8 cellular contexts compared by ENCODE assay signal in the genomic region with DNA sequence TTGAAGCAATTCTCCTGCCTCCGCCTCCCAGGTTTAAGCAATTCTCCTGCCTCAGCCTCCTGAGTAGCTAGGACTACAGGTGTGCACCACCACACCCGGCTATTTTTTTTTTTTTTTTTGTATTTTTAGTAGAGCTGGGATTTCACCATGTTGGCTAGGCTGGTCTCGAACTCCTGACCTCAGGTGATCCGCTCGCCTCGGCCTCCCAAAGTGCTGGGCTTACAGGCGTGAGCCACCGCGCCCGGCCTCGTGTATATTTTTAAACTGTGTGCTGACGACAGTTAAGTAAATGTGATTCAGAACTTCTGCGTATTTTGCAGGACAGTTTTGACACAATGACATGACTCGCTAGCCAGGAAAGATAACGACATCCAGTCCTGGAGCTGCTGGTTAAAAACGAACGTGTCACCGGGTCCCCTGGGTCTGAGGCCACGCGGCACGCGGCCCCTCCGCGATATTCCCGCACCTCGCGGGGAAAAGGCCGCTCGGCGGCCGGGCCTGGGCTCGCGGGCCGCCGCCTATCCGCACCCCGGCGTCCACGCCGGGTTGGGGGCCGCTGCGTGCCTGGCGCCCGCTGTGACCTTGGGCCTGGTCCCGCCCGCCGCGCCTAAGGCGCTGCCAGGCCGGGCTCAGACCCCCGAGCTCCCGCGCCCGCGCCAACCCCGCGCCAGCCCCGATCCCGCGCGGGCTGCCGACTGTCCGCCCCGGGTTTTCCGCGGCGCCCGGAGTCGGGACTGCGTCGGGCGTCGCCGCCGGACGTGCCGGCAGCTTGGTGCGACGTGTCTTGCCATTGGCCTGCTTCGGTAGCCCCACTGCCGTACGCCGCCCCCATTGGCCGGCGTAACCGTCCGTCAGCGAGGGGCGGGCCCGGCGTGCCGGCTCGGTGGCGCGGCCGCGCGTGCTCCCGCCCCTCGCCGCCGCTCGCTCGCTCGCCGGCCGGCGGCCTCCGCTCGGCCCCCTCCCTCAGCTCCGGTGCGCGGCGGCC. TPM values are rescaled to one million over a fixed set of nuclear protein-coding genes. Genes with fewer than 3 reads are reported as not detected.
DNase-seq lines count a peak whose midpoint lies in the region; ATAC-seq, FAIRE-seq and TF ChIP-seq lines count a peak whose summit lies in the region.

Gene FOXK2 (plus strand): TSS at position 907 of the 985 bp plus-strand sequence. CDS start 157 bp downstream, outside the sequence.

- TF ChIP-seq CTCF in BJ (IDR thresholded peaks at IDR 0.05; ENCODE audit: insufficient read depth, low read depth, low read length) = no peak

- DNase-seq in BJ (ENCODE audit: low read depth) = no peak
- peak; percentile 99 for DNase-seq in GM19239 (ENCODE audit: insufficient read length, low spot score)
- peak; percentile 56 for DNase-seq in NCI-H748 treated with DMSO at 0.1 percent for 48 hours (lab: John Stamatoyannopoulos, UW)
- peak; percentile 89 for DNase-seq in activated CD4-positive, alpha-beta T cell treated with anti-CD3 and anti-CD28 coated beads, Interleukin-2, amount 50 U/mL, for 1 hour
- peak; percentile 24 for DNase-seq in cortex of kidney (lab: John Stamatoyannopoulos, UW)
- DNase-seq in left kidney (ENCODE audit: low read depth, low spot score) = peak; percentile 97
- peak; percentile 91 to 94 for DNase-seq in stimulated activated CD4-positive, alpha-beta T cell treated with anti-CD3 and anti-CD28 coated beads, Interleukin-1b, Interleukin-23, amount 100 ng/mL, for 4 hours (ENCODE audit: low read depth in 2 of 2)

- H3K4me3 ChIP-seq in BJ (ENCODE audit: low read depth, low read length) = peak within 1 kb of the TSS; percentile 85

- no peaks in the 10 kb centered on the region for H3K36me3 ChIP-seq in BJ (ENCODE audit: control insufficient read depth, insufficient read depth, low read length)

- POLR2A ChIA-PET in BJ (lab: Charles Lee) = no interaction called here

- CTCF ChIA-PET in BJ (lab: Yijun Ruan, JAX) = interaction anchor here (0.8 to 1.1 kb wide), 3 partner anchors 28 to 180 kb away, joined by 3 to 4 read pairs (median 3); no protein-coding TSS in a partner anchor

- peak; percentile 71 for FAIRE-seq in GM19239 (lab: Jason Lieb, UNC)

- H3K27me3 ChIP-seq in BJ (ENCODE audit: control insufficient read depth, insufficient read depth, low read length) = no peaks in the 10 kb centered on the region

- ATAC-seq in HG03442 (IDR thresholded peaks at IDR 0.05; ENCODE audit: unreplicated experiment) = peak; percentile 89

RNA-seq across cellular contexts. Expression of gene FOXK2, which starts in this region (rescaled TPM):
- polyA plus RNA-seq in BJ (2011; rRNA removed) = 19.2 and 19.9 TPM in 2 replicates
- polyA minus RNA-seq in BJ (2011; rRNA and poly(A)+ RNA removed) = 33.3 and 67.6 TPM in 2 replicates
